ENCODE assay signal across 9 cellular contexts in genomic region chr18:29305516-29305915, GRCh38.
"Had no signal": no experiment of that assay in that cellular context is flagged by ENCODE, and none has a peak within 500 bp of the region (broad histone marks: within the 10 kb centered on the region; RNA-seq: fewer than 3 reads in every experiment).

No MANE protein-coding gene starts in this region.

- H3K27ac ChIP-seq: GM23248 had no signal

- H3K4me2 ChIP-seq: GM23338 had no signal

- H3K36me3 ChIP-seq: HAP-1 had no signal

- ATAC-seq: GM23338, HCT116 had no signal

- H3K9me3 ChIP-seq: HAP-1 had no signal

- H3K4me3 ChIP-seq: GM23248, GM23338, HAP-1 had no signal

- H2AFZ ChIP-seq: GM23248, GM23338 had no signal

- DNase-seq: GM23248, GOT3, H7, H9, HCEC 1CT, HFFc6 had no signal
